In genomic region chr22:35398574-35398973, GRCh38 we compare ENCODE assay signal across 1 cellular context.
TF ChIP-seq lines count a peak whose summit lies in the region.

No MANE protein-coding gene starts in this region.

TF ChIP-seq in H1, 55 proteins besides CTCF, POLR2A, EP300 and RAD21:
- TF ChIP-seq JUND (IDR thresholded peaks at IDR 0.05; ENCODE audit: low read length) (no peak), FOSL1 (IDR thresholded peaks at IDR 0.05; ENCODE audit: insufficient read depth, low read depth, low read length) (no peak), TAF1 (IDR thresholded peaks at IDR 0.05; ENCODE audit: low read depth, low read length) (no peak), ASH2L (IDR thresholded peaks at IDR 0.05; ENCODE audit: low read length) (no peak), RNF2 (IDR thresholded peaks at IDR 0.05; ENCODE audit: borderline replicate concordance, low read depth, low read length, missing control alignments, poor library complexity, severe bottlenecking) (no peak), POLR2AphosphoS5 (IDR thresholded peaks at IDR 0.05; ENCODE audit: low read depth, low read length) (no peak), KDM4A (IDR thresholded peaks at IDR 0.05; ENCODE audit: low read depth, low read length, severe bottlenecking) (no peak), TAF7 (optimal IDR thresholded peaks at IDR 0.05; ENCODE audit: borderline replicate concordance, low read depth, low read length) (no peak), SP4 (IDR thresholded peaks at IDR 0.05; ENCODE audit: low read length) (no peak), CBX8 (IDR thresholded peaks at IDR 0.05; ENCODE audit: borderline replicate concordance, low read depth, low read length) (no peak), SP1 (IDR thresholded peaks at IDR 0.05; ENCODE audit: low read depth, low read length) (no peak)
